ENCODE assay signal across 8 cellular contexts in genomic region chr16:77660311-77660710, GRCh38.
DNase-seq lines count a peak whose midpoint lies in the region; ATAC-seq, FAIRE-seq and TF ChIP-seq lines count a peak whose summit lies in the region.

No MANE protein-coding gene starts in this region.

- no peak for FAIRE-seq in A549 (lab: Jason Lieb, UNC)

- TF ChIP-seq RAD21 in A549 (conservative IDR thresholded peaks at IDR 0.05 in 1 of 2, IDR thresholded peaks at IDR 0.05 in 1 of 2): peak; percentile 67 to 75

- TF ChIP-seq POLR2A in A549 (IDR thresholded peaks at IDR 0.05; ENCODE audit: low read length): no peak
- TF ChIP-seq POLR2A in transverse colon (IDR thresholded peaks at IDR 0.05): no peak

- intact Hi-C loops in transverse colon (cut with DNase I; ENCODE audit: low total_unique reads): no loop called here

- H3K4me3 Mint-ChIP-seq in HFFc6: no peak overlapping the region
- no peak overlapping the region for H3K4me3 Mint-ChIP-seq in activated naive CD8-positive, alpha-beta T cell treated with anti-CD3 and anti-CD28 coated beads for 36 hours

- TF ChIP-seq EP300 in A549 (IDR thresholded peaks at IDR 0.05) (no peak), transverse colon (IDR thresholded peaks at IDR 0.05; ENCODE audit: low read depth) (no peak)

- no peaks in the 10 kb centered on the region for H3K27me3 ChIP-seq in transverse colon

- no peaks in the 10 kb centered on the region for H3K4me1 Mint-ChIP-seq in HFFc6 (ENCODE audit: low read depth)
- H3K4me1 Mint-ChIP-seq in activated naive CD8-positive, alpha-beta T cell treated with anti-CD3 and anti-CD28 coated beads for 36 hours: no peaks in the 10 kb centered on the region

- H3K36me3 ChIP-seq in transverse colon: no peaks in the 10 kb centered on the region

- 16% methylated on average over 12 of the region's 12 CpGs for WGBS in A549 (ENCODE audit: missing lambda C conversion rate)
- 39 to 44% methylated on average over 7 to 12 of the region's 12 CpGs for WGBS in transverse colon (ENCODE audit: low coverage in 1 of 2), 2 donors

- H3K9me3 ChIP-seq in A549 (0 out of 3 replicates have a peak, but pooled peaks cover 5% of the 10 kb centered on the region), transverse colon (no peaks in the 10 kb centered on the region)

- TF ChIP-seq CTCF in A549 (IDR thresholded peaks at IDR 0.05): peak; percentile 65
- peak; percentile 49; the same call in 1 of the 2 replicates for TF ChIP-seq CTCF in HFFc6 (IDR thresholded peaks at IDR 0.05)
- 0 out of 2 replicates have a peak, but pooled peaks have one; percentile 18 for TF ChIP-seq CTCF in RWPE1 (conservative IDR thresholded peaks at IDR 0.05; ENCODE audit: low read depth)
- TF ChIP-seq CTCF in transverse colon (IDR thresholded peaks at IDR 0.05): peak in 4 of 5 experiments; percentile 20 to 31 (median 27)

- H3K4me3 ChIP-seq in A549: no peak overlapping the region
- H3K4me3 ChIP-seq in transverse colon: no peak overlapping the region

- in situ Hi-C loops in transverse colon (cut with MboI; ENCODE audit: low pct_ligation_motif_present in 1 of 4, low pct_unique_long_range_greater_than_20kb in 1 of 4, low sequenced_read_pairs in 3 of 4): no loop called here

- ATAC-seq in A549: peak; percentile 81 to 83; a peak in 5 of 6 replicates
- ATAC-seq in GM21619 (IDR thresholded peaks at IDR 0.05; ENCODE audit: unreplicated experiment): no peak

- H3K4me1 ChIP-seq in A549 (no peaks in the 10 kb centered on the region), transverse colon (no peaks in the 10 kb centered on the region)

- no peaks in the 10 kb centered on the region for H3K36me3 Mint-ChIP-seq in HFFc6 (ENCODE audit: low read depth)
- H3K36me3 Mint-ChIP-seq in activated naive CD8-positive, alpha-beta T cell treated with anti-CD3 and anti-CD28 coated beads for 36 hours: no peaks in the 10 kb centered on the region

- H3K27ac ChIP-seq in A549 (no peak overlapping the region), RWPE1 (no peak overlapping the region), transverse colon (no peak overlapping the region)

- no peak overlapping the region for H3K27ac Mint-ChIP-seq in HFFc6
- H3K27ac Mint-ChIP-seq in activated naive CD8-positive, alpha-beta T cell treated with anti-CD3 and anti-CD28 coated beads for 36 hours: no peak overlapping the region

- DNase-seq in A549 (ENCODE audit: low read depth in 1 of 2, low spot score in 1 of 2): peak; percentile 33 to 36
- no peak for DNase-seq in HFFc6
- DNase-seq in RWPE1 (ENCODE audit: low spot score): peak; percentile 8
- DNase-seq in foreskin melanocyte: peak; percentile 42
- DNase-seq in transverse colon: no peak
- no peak for DNase-seq in activated CD4-positive, alpha-beta T cell treated with anti-CD3 and anti-CD28 coated beads for 48 hours
- DNase-seq in activated naive CD8-positive, alpha-beta T cell treated with anti-CD3 and anti-CD28 coated beads for 36 hours: no peak

- no peaks in the 10 kb centered on the region; the same call in 1 of the 2 replicates for H3K27me3 Mint-ChIP-seq in HFFc6 (ENCODE audit: insufficient read depth)
- H3K27me3 Mint-ChIP-seq in activated naive CD8-positive, alpha-beta T cell treated with anti-CD3 and anti-CD28 coated beads for 36 hours: peaks cover 36% of the 10 kb centered on the region

- peaks cover 37% of the 10 kb centered on the region for H3K9me3 Mint-ChIP-seq in HFFc6
- peaks cover 11% of the 10 kb centered on the region for H3K9me3 Mint-ChIP-seq in activated naive CD8-positive, alpha-beta T cell treated with anti-CD3 and anti-CD28 coated beads for 36 hours

- CTCF ChIA-PET in A549 (lab: Yijun Ruan, JAX): interaction anchor here (0.6 to 6.7 kb wide), 24 partner anchors 8 to 446 kb away, joined by 3 to 104 read pairs (median 4); no protein-coding TSS in a partner anchor
- CTCF ChIA-PET in RWPE1 (lab: Yijun Ruan, JAX): interaction anchor here (0.6 to 1.2 kb wide), 4 partner anchors 42 to 1475 kb away, joined by 3 to 5 read pairs (median 4); no protein-coding TSS in a partner anchor

- POLR2A ChIA-PET in A549 (lab: Yijun Ruan, JAX): interaction anchor here (0.5 kb wide), 1 partner anchor 30 kb away, joined by 3 read pairs; no protein-coding TSS in a partner anchor
- POLR2A ChIA-PET in RWPE1 (lab: Yijun Ruan, JAX; ENCODE audit: low non-redundant PET): no interaction called here

- H3K4me2 ChIP-seq in A549: peak overlapping the region; percentile 64

TF ChIP-seq in A549, 52 proteins besides CTCF, POLR2A, EP300 and RAD21:
- TF ChIP-seq HDAC2 (IDR thresholded peaks at IDR 0.05) (no peak), SMC3 (IDR thresholded peaks at IDR 0.05) (peak; percentile 73), ZNF302 (CRISPR knock-in tag; IDR thresholded peaks at IDR 0.05) (no peak), ZFP36 (IDR thresholded peaks at IDR 0.05; ENCODE audit: borderline replicate concordance, partially characterized antibody) (no peak), JUNB (IDR thresholded peaks at IDR 0.05) (no peak), FOSB (CRISPR knock-in tag; IDR thresholded peaks at IDR 0.05) (no peak), CEBPB (IDR thresholded peaks at IDR 0.05) (no peak), JUN (IDR thresholded peaks at IDR 0.05) (no peak)

Comparison
In these comparisons a context has a peak if more than half of its experiments do, and no peak if none do; other contexts are left out.
1. DNase-seq: peak in A549 (2 of 2), RWPE1 (single experiment) and foreskin melanocyte (single experiment); none in HFFc6 (single experiment), transverse colon (single experiment), activated CD4-positive, alpha-beta T cell treated with anti-CD3 and anti-CD28 coated beads for 48 hours (single experiment) and activated naive CD8-positive, alpha-beta T cell treated with anti-CD3 and anti-CD28 coated beads for 36 hours (single experiment).
2. Peak in every context shown above with its lines, with median percentiles within 50 percentile points of each other: CTCF ChIP-seq.